Comparison of ENCODE assay signal across 12 cellular contexts in genomic region chr6:45626087-45626891, GRCh38.
DNase-seq lines count a peak whose midpoint lies in the region; ATAC-seq and TF ChIP-seq lines count a peak whose summit lies in the region.
"Had no signal": no experiment of that assay in that cellular context is flagged by ENCODE, and none has a peak within 500 bp of the region (broad histone marks: within the 10 kb centered on the region; RNA-seq: fewer than 3 reads in every experiment).

No MANE protein-coding gene starts in this region.

- DNase-seq in activated naive CD4-positive, alpha-beta T cell treated with anti-CD3 and anti-CD28 coated beads, Interleukin-2, amount 50 U/mL, for 72 hours (ENCODE audit: low spot score in 2 of 2): peak in 1 of 2 donors; percentile 28
- DNase-seq in activated naive CD4-positive, alpha-beta T cell treated with anti-CD3 and anti-CD28 coated beads, Interleukin-2, amount 10 ng/mL, durations not matched to agents 7 days and 5 days: no peak
- peak; percentile 66 for DNase-seq in RWPE1 (ENCODE audit: low spot score)
- peak; percentile 83 for DNase-seq in fibroblast of gingiva (ENCODE audit: low read depth)
- DNase-seq in stimulated activated naive CD8-positive, alpha-beta T cell treated with anti-CD3 and anti-CD28 coated beads, Interleukin-15, Interleukin-2, amounts not matched to agents 100 U/mL and 50 U/mL, for 24 hours: peak; percentile 32
- no peak for DNase-seq in HuH-7 (ENCODE audit: low spot score)
- DNase-seq: NCI-H2029, nucleus accumbens, SIG-M5 had no signal

- POLR2A ChIA-PET in RWPE1 (lab: Yijun Ruan, JAX; ENCODE audit: low non-redundant PET): no interaction called here

- H3K9me3 Mint-ChIP-seq in activated naive CD4-positive, alpha-beta T cell treated with anti-CD3 and anti-CD28 coated beads, Interleukin-2, amount 50 U/mL, for 72 hours: peaks cover 12 to 17% of the 10 kb centered on the region in 2 donors
- peaks cover 5% of the 10 kb centered on the region for H3K9me3 Mint-ChIP-seq in activated naive CD4-positive, alpha-beta T cell treated with anti-CD3 and anti-CD28 coated beads, Interleukin-2, amount 10 ng/mL, durations not matched to agents 7 days and 5 days

- H3K27ac Mint-ChIP-seq in activated naive CD4-positive, alpha-beta T cell treated with anti-CD3 and anti-CD28 coated beads, Interleukin-2, amount 50 U/mL, for 72 hours: peak overlapping the region; percentile 76 to 78
- H3K27ac Mint-ChIP-seq in activated naive CD4-positive, alpha-beta T cell treated with anti-CD3 and anti-CD28 coated beads, Interleukin-2, amount 10 ng/mL, durations not matched to agents 7 days and 5 days: no peak overlapping the region

- CTCF ChIA-PET in activated naive CD4-positive, alpha-beta T cell treated with anti-CD3 and anti-CD28 coated beads, Interleukin-2, amount 10 ng/mL, durations not matched to agents 7 days and 5 days (lab: Charles Lee): interaction anchor here (0.5 kb wide), 1 partner anchor 62 kb away, joined by 4 read pairs; no protein-coding TSS in a partner anchor
- CTCF ChIA-PET in RWPE1 (lab: Yijun Ruan, JAX): no interaction called here

- peaks cover 29 to 37% of the 10 kb centered on the region in 2 donors for H3K36me3 Mint-ChIP-seq in activated naive CD4-positive, alpha-beta T cell treated with anti-CD3 and anti-CD28 coated beads, Interleukin-2, amount 50 U/mL, for 72 hours
- peaks cover 5% of the 10 kb centered on the region for H3K36me3 Mint-ChIP-seq in activated naive CD4-positive, alpha-beta T cell treated with anti-CD3 and anti-CD28 coated beads, Interleukin-2, amount 10 ng/mL, durations not matched to agents 7 days and 5 days

- ATAC-seq in activated naive CD4-positive, alpha-beta T cell treated with anti-CD3 and anti-CD28 coated beads, Interleukin-2, amount 50 U/mL, for 72 hours: peak; percentile 70 to 72
- ATAC-seq in stimulated activated naive CD8-positive, alpha-beta T cell treated with anti-CD3 and anti-CD28 coated beads, Interleukin-15, Interleukin-2, amounts not matched to agents 100 U/mL and 50 U/mL, for 24 hours: peak; percentile 76
- ATAC-seq in HG02610 (IDR thresholded peaks at IDR 0.05; ENCODE audit: unreplicated experiment) (no peak), HG02938 (IDR thresholded peaks at IDR 0.05; ENCODE audit: unreplicated experiment) (no peak)

- no peak for TF ChIP-seq CTCF in RWPE1 (conservative IDR thresholded peaks at IDR 0.05; ENCODE audit: low read depth)

- no peak overlapping the region for H3K4me3 Mint-ChIP-seq in activated naive CD4-positive, alpha-beta T cell treated with anti-CD3 and anti-CD28 coated beads, Interleukin-2, amount 10 ng/mL, durations not matched to agents 7 days and 5 days

- peaks cover 4% of the 10 kb centered on the region for H3K27me3 Mint-ChIP-seq in activated naive CD4-positive, alpha-beta T cell treated with anti-CD3 and anti-CD28 coated beads, Interleukin-2, amount 10 ng/mL, durations not matched to agents 7 days and 5 days

- H3K4me1 Mint-ChIP-seq in activated naive CD4-positive, alpha-beta T cell treated with anti-CD3 and anti-CD28 coated beads, Interleukin-2, amount 10 ng/mL, durations not matched to agents 7 days and 5 days: no peaks in the 10 kb centered on the region

- peak overlapping the region; percentile 80 for H3K27ac ChIP-seq in RWPE1
- H3K27ac ChIP-seq: C4-2B had no signal

Comparison
In these comparisons a context has a peak if more than half of its experiments do, and no peak if none do; other contexts are left out.
1. ATAC-seq: peak in activated naive CD4-positive, alpha-beta T cell treated with anti-CD3 and anti-CD28 coated beads, Interleukin-2, amount 50 U/mL, for 72 hours (2 of 2) and stimulated activated naive CD8-positive, alpha-beta T cell treated with anti-CD3 and anti-CD28 coated beads, Interleukin-15, Interleukin-2, amounts not matched to agents 100 U/mL and 50 U/mL, for 24 hours (single experiment); none in HG02610 (single experiment) and HG02938 (single experiment).
2. DNase-seq: peak in RWPE1 (single experiment), fibroblast of gingiva (single experiment) and stimulated activated naive CD8-positive, alpha-beta T cell treated with anti-CD3 and anti-CD28 coated beads, Interleukin-15, Interleukin-2, amounts not matched to agents 100 U/mL and 50 U/mL, for 24 hours (single experiment); none in activated naive CD4-positive, alpha-beta T cell treated with anti-CD3 and anti-CD28 coated beads, Interleukin-2, amount 10 ng/mL, durations not matched to agents 7 days and 5 days (single experiment) and HuH-7 (single experiment).